Comparison of ENCODE assay signal across 25 cellular contexts in genomic region chr22:45880091-45880651, GRCh38.
DNase-seq lines count a peak whose midpoint lies in the region; ATAC-seq and TF ChIP-seq lines count a peak whose summit lies in the region.
"Had no signal": no experiment of that assay in that cellular context is flagged by ENCODE, and none has a peak within 500 bp of the region (broad histone marks: within the 10 kb centered on the region; RNA-seq: fewer than 3 reads in every experiment).

No MANE protein-coding gene starts in this region.

- intact Hi-C loops in dorsolateral prefrontal cortex (cut with DNase I) = loop anchor here in 1 of 2 donors (10.0 kb wide), 1 partner anchor 235 kb away; no protein-coding TSS in a partner anchor
- intact Hi-C loops in lower lobe of right lung (cut with DNase I) = no loop called here

- H3K9me3 Mint-ChIP-seq in stimulated activated naive B cell treated with anti-CD40 and anti-IgM and Interleukin-4, amounts not matched to agents 10 μg/mL and 1 μg/mL and 100 μg/mL, for 72 hours = no peaks in the 10 kb centered on the region
- H3K9me3 Mint-ChIP-seq in endothelial cell (ENCODE audit: unreplicated experiment) = no peaks in the 10 kb centered on the region
- H3K9me3 Mint-ChIP-seq: activated CD4-positive, alpha-beta memory T cell treated with anti-CD3 and anti-CD28 coated beads for 36 hours; activated naive CD4-positive, alpha-beta T cell treated with anti-CD3 and anti-CD28 coated beads, Interleukin-2, amount 10 ng/mL, durations not matched to agents 7 days and 5 days; stimulated activated naive CD8-positive, alpha-beta T cell treated with anti-CD3 and anti-CD28 coated beads, Interleukin-15, amount 100 ng/mL, for 72 hours had no signal

- H3K27ac Mint-ChIP-seq in stimulated activated naive B cell treated with anti-CD40 and anti-IgM and Interleukin-4, amounts not matched to agents 10 μg/mL and 1 μg/mL and 100 μg/mL, for 72 hours = peak overlapping the region; percentile 37
- no peak overlapping the region for H3K27ac Mint-ChIP-seq in endothelial cell (ENCODE audit: unreplicated experiment)
- H3K27ac Mint-ChIP-seq: activated CD4-positive, alpha-beta memory T cell treated with anti-CD3 and anti-CD28 coated beads for 36 hours; activated naive CD4-positive, alpha-beta T cell treated with anti-CD3 and anti-CD28 coated beads, Interleukin-2, amount 10 ng/mL, durations not matched to agents 7 days and 5 days; T-helper 17 cell had no signal

- peak overlapping the region in 58 of 59 donors; percentile 8 to 70 (median 53) for H3K4me3 ChIP-seq in dorsolateral prefrontal cortex
- H3K4me3 ChIP-seq in lower lobe of right lung = no peak overlapping the region
- H3K4me3 ChIP-seq: Peyer's patch, prostate gland had no signal

- H3K27me3 ChIP-seq in dorsolateral prefrontal cortex = peaks cover 0 to 10% (median 0%) of the 10 kb centered on the region in 45 donors
- H3K27me3 ChIP-seq in lower lobe of right lung (ENCODE audit: low read depth) = peaks cover 78% of the 10 kb centered on the region

- TF ChIP-seq CTCF in dorsolateral prefrontal cortex (IDR thresholded peaks at IDR 0.05 in 54 of 56, conservative IDR thresholded peaks at IDR 0.05 in 2 of 56; ENCODE audit: low read depth in 1 of 56, partially characterized antibody in 56 of 56) (no peak), lower lobe of right lung (IDR thresholded peaks at IDR 0.05) (no peak), endothelial cell (IDR thresholded peaks at IDR 0.05; ENCODE audit: unreplicated experiment) (no peak)

- no peaks in the 10 kb centered on the region for H3K9me3 ChIP-seq in lower lobe of right lung
- H3K9me3 ChIP-seq: Peyer's patch, prostate gland had no signal

- H3K4me1 ChIP-seq in lower lobe of right lung = peaks cover 6% of the 10 kb centered on the region
- H3K4me1 ChIP-seq: prostate gland had no signal

- peaks cover 58 to 87% of the 10 kb centered on the region in 2 donors for H3K27me3 Mint-ChIP-seq in stimulated activated naive B cell treated with anti-CD40 and anti-IgM and Interleukin-4, amounts not matched to agents 10 μg/mL and 1 μg/mL and 100 μg/mL, for 72 hours
- H3K27me3 Mint-ChIP-seq in endothelial cell (ENCODE audit: unreplicated experiment) = peaks cover 15% of the 10 kb centered on the region

- ATAC-seq in lower lobe of right lung = no peak
- ATAC-seq in stimulated activated naive B cell treated with anti-CD40 and anti-IgM and Interleukin-4, amounts not matched to agents 10 μg/mL and 1 μg/mL and 100 μg/mL, for 72 hours (replicated peaks) = no peak
- no peak for ATAC-seq in GM21576 (IDR thresholded peaks at IDR 0.05; ENCODE audit: unreplicated experiment)
- ATAC-seq: naive thymus-derived CD4-positive, alpha-beta T cell; stimulated activated naive CD8-positive, alpha-beta T cell treated with anti-CD3 and anti-CD28 coated beads, Interleukin-15, amount 100 ng/mL, for 72 hours; T-helper 17 cell had no signal

- H3K36me3 ChIP-seq in lower lobe of right lung = no peaks in the 10 kb centered on the region
- H3K36me3 ChIP-seq: Peyer's patch, prostate gland had no signal

- peak overlapping the region in 20 of 59 donors; percentile 3 to 79 (median 35) for H3K27ac ChIP-seq in dorsolateral prefrontal cortex
- H3K27ac ChIP-seq in lower lobe of right lung = no peak overlapping the region
- H3K27ac ChIP-seq: 22Rv1, Peyer's patch, prostate gland had no signal

- no peak overlapping the region for H3K4me3 Mint-ChIP-seq in stimulated activated naive B cell treated with anti-CD40 and anti-IgM and Interleukin-4, amounts not matched to agents 10 μg/mL and 1 μg/mL and 100 μg/mL, for 72 hours
- H3K4me3 Mint-ChIP-seq in endothelial cell (ENCODE audit: unreplicated experiment) = no peak overlapping the region
- H3K4me3 Mint-ChIP-seq: activated CD4-positive, alpha-beta memory T cell treated with anti-CD3 and anti-CD28 coated beads for 36 hours; activated naive CD4-positive, alpha-beta T cell treated with anti-CD3 and anti-CD28 coated beads, Interleukin-2, amount 10 ng/mL, durations not matched to agents 7 days and 5 days; stimulated activated naive CD8-positive, alpha-beta T cell treated with anti-CD3 and anti-CD28 coated beads, Interleukin-15, amount 100 ng/mL, for 72 hours; T-helper 17 cell had no signal

- H3K36me3 Mint-ChIP-seq in stimulated activated naive B cell treated with anti-CD40 and anti-IgM and Interleukin-4, amounts not matched to agents 10 μg/mL and 1 μg/mL and 100 μg/mL, for 72 hours = no peaks in the 10 kb centered on the region
- no peaks in the 10 kb centered on the region for H3K36me3 Mint-ChIP-seq in endothelial cell (ENCODE audit: low read depth, unreplicated experiment)
- H3K36me3 Mint-ChIP-seq: activated CD4-positive, alpha-beta memory T cell treated with anti-CD3 and anti-CD28 coated beads for 36 hours; activated naive CD4-positive, alpha-beta T cell treated with anti-CD3 and anti-CD28 coated beads, Interleukin-2, amount 10 ng/mL, durations not matched to agents 7 days and 5 days; naive thymus-derived CD4-positive, alpha-beta T cell had no signal

- DNase-seq in activated CD4-positive, CD25-positive, alpha-beta regulatory T cell treated with anti-CD3 and anti-CD28 coated beads, Interleukin-2, amount 50 U/mL, for 72 hours = peak; percentile 15
- DNase-seq in activated CD4-positive, CD25-positive, alpha-beta regulatory T cell (lab: John Stamatoyannopoulos, UW) = no peak
- DNase-seq in dorsolateral prefrontal cortex = peak in 5 of 10 donors; percentile 25 to 44 (median 36)
- DNase-seq in lower lobe of right lung = peak; percentile 39
- DNase-seq in stimulated activated naive B cell treated with anti-CD40 and anti-IgM and Interleukin-4, amounts not matched to agents 10 μg/mL and 1 μg/mL and 100 μg/mL, for 72 hours = no peak
- no peak for DNase-seq in activated naive CD4-positive, alpha-beta T cell treated with anti-CD3 and anti-CD28 coated beads, Interleukin-2, amount 50 U/mL, for 16 hours
- DNase-seq in endothelial cell (ENCODE audit: low spot score) = no peak
- DNase-seq: activated CD4-positive, alpha-beta memory T cell treated with anti-CD3 and anti-CD28 coated beads for 36 hours; activated naive CD4-positive, alpha-beta T cell treated with anti-CD3 and anti-CD28 coated beads, Interleukin-2, amount 10 ng/mL, durations not matched to agents 7 days and 5 days; DMS79 treated with DMSO at 0.1 percent for 48 hours; mesendoderm; naive thymus-derived CD4-positive, alpha-beta T cell; NCI-H1048; NCI-H2107; NCI-H510A treated with DMSO at 0.1 percent for 48 hours; NK-92 treated with Interleukin-12 subunit alpha and Interleukin-12 subunit beta, amount 100 ng/mL, for 24 hours; small intestine; stimulated activated CD4-positive, alpha-beta T cell treated with anti-CD3 and anti-CD28 coated beads, Interleukin-4, amount 100 ng/mL, for 1 hour; stimulated activated naive CD8-positive, alpha-beta T cell treated with anti-CD3 and anti-CD28 coated beads, Interleukin-15, amount 100 ng/mL, for 72 hours; T-helper 17 cell; trophoblast cell had no signal

- H3K4me1 Mint-ChIP-seq in stimulated activated naive B cell treated with anti-CD40 and anti-IgM and Interleukin-4, amounts not matched to agents 10 μg/mL and 1 μg/mL and 100 μg/mL, for 72 hours = peaks cover 6 to 8% of the 10 kb centered on the region in 2 donors
- peaks cover 3% of the 10 kb centered on the region for H3K4me1 Mint-ChIP-seq in endothelial cell (ENCODE audit: unreplicated experiment)
- H3K4me1 Mint-ChIP-seq: activated naive CD4-positive, alpha-beta T cell treated with anti-CD3 and anti-CD28 coated beads, Interleukin-2, amount 10 ng/mL, durations not matched to agents 7 days and 5 days; T-helper 17 cell had no signal

Comparison
In these comparisons a context has a peak if more than half of its experiments do, and no peak if none do; other contexts are left out.
1. DNase-seq: peak in activated CD4-positive, CD25-positive, alpha-beta regulatory T cell treated with anti-CD3 and anti-CD28 coated beads, Interleukin-2, amount 50 U/mL, for 72 hours (single experiment) and lower lobe of right lung (single experiment); none in activated CD4-positive, CD25-positive, alpha-beta regulatory T cell (0 of 4), stimulated activated naive B cell treated with anti-CD40 and anti-IgM and Interleukin-4, amounts not matched to agents 10 μg/mL and 1 μg/mL and 100 μg/mL, for 72 hours (single experiment), activated naive CD4-positive, alpha-beta T cell treated with anti-CD3 and anti-CD28 coated beads, Interleukin-2, amount 50 U/mL, for 16 hours (single experiment) and endothelial cell (single experiment).